ENCODE assay signal across 9 cellular contexts in genomic region chr14:59631237-59631636, GRCh38. TPM values are rescaled to one million over a fixed set of nuclear protein-coding genes. Genes with fewer than 3 reads are reported as not detected.
DNase-seq lines count a peak whose midpoint lies in the region; FAIRE-seq and TF ChIP-seq lines count a peak whose summit lies in the region.
"Had no signal": no experiment of that assay in that cellular context is flagged by ENCODE, and none has a peak within 500 bp of the region (broad histone marks: within the 10 kb centered on the region; RNA-seq: fewer than 3 reads in every experiment).

No MANE protein-coding gene starts in this region.

- no peak overlapping the region for H2BK5ac ChIP-seq in neuronal stem cell (ENCODE audit: low read length)

- no peaks in the 10 kb centered on the region for H3K79me1 ChIP-seq in neuronal stem cell (ENCODE audit: low read depth, low read length)

- no peaks in the 10 kb centered on the region for H3K9me3 ChIP-seq in neuronal stem cell (replicated peaks in 1 of 2; ENCODE audit: control insufficient read depth in 2 of 2, insufficient read depth in 1 of 2, low read depth in 1 of 2, low read length in 2 of 2)

- no peak overlapping the region for H3K9ac ChIP-seq in neuronal stem cell (ENCODE audit: low read depth, low read length, poor library complexity)

- no peak overlapping the region for H2AK5ac ChIP-seq in neuronal stem cell (ENCODE audit: low read depth, low read length)

- H3K9me3 Mint-ChIP-seq in activated CD4-positive, alpha-beta memory T cell treated with anti-CD3 and anti-CD28 coated beads for 36 hours = peaks cover 2% of the 10 kb centered on the region
- H3K9me3 Mint-ChIP-seq: activated B cell treated with CpG ODN at 0.5 μM for 24 hours had no signal

- no peaks in the 10 kb centered on the region for H3K36me3 Mint-ChIP-seq in activated CD4-positive, alpha-beta memory T cell treated with anti-CD3 and anti-CD28 coated beads for 36 hours

- no peak overlapping the region for H3K4me2 ChIP-seq in neuronal stem cell (ENCODE audit: insufficient read depth, low read length, poor library complexity, severe bottlenecking)

- H3K27me3 ChIP-seq in bronchial epithelial cell (ENCODE audit: control insufficient read depth, insufficient read depth, low read length) = no peaks in the 10 kb centered on the region
- peaks cover 0 to 39% (median 3%) of the 10 kb centered on the region in 3 experiments for H3K27me3 ChIP-seq in neuronal stem cell (ENCODE audit: control insufficient read depth in 3 of 3, insufficient read depth in 3 of 3, low read depth in 1 of 3, low read length in 3 of 3)

- H2BK15ac ChIP-seq in neuronal stem cell (ENCODE audit: low read length) = no peak overlapping the region

- H2AFZ ChIP-seq in neuronal stem cell (ENCODE audit: low read length) = no peak overlapping the region

- no peak overlapping the region for H3K27ac Mint-ChIP-seq in activated CD4-positive, alpha-beta memory T cell treated with anti-CD3 and anti-CD28 coated beads for 36 hours
- H3K27ac Mint-ChIP-seq: activated B cell treated with CpG ODN at 0.5 μM for 24 hours had no signal

- POLR2A ChIA-PET in activated CD4-positive, alpha-beta memory T cell treated with anti-CD3 and anti-CD28 coated beads for 36 hours (lab: Charles Lee) = no interaction called here

- no peaks in the 10 kb centered on the region for H3K36me3 ChIP-seq in bronchial epithelial cell (ENCODE audit: control insufficient read depth, insufficient read depth, low read length)
- H3K36me3 ChIP-seq in neuronal stem cell (replicated peaks in 1 of 2; ENCODE audit: control insufficient read depth in 2 of 2, insufficient read depth in 2 of 2, low read length in 2 of 2) = no peaks in the 10 kb centered on the region

- H3K23ac ChIP-seq in neuronal stem cell (ENCODE audit: low read depth, low read length, poor library complexity) = no peak overlapping the region

- H3K4me1 ChIP-seq in neuronal stem cell (ENCODE audit: control insufficient read depth in 2 of 2, insufficient read depth in 1 of 2, low read depth in 1 of 2, low read length in 2 of 2) = no peaks in the 10 kb centered on the region

- H3K14ac ChIP-seq in neuronal stem cell (ENCODE audit: low read length) = no peak overlapping the region

- peaks cover 3% of the 10 kb centered on the region for H3K4me1 Mint-ChIP-seq in activated CD4-positive, alpha-beta memory T cell treated with anti-CD3 and anti-CD28 coated beads for 36 hours (ENCODE audit: low read depth)

- H3K27ac ChIP-seq in neuronal stem cell (replicated peaks; ENCODE audit: low read length) = no peak overlapping the region

- no peak overlapping the region for H3K18ac ChIP-seq in neuronal stem cell (ENCODE audit: low read length)

- peak; percentile 19 for TF ChIP-seq CTCF in bronchial epithelial cell (IDR thresholded peaks at IDR 0.05; ENCODE audit: insufficient read depth, low read length, severe bottlenecking)

- no CpG with 5 or more reads among the region's 3 CpGs for WGBS in neuronal stem cell (ENCODE audit: extremely low coverage in 2 of 2, insufficient read length in 2 of 2, insufficient replicate concordance in 1 of 2), 2 donors

- no peak for FAIRE-seq in bronchial epithelial cell (lab: Jason Lieb, UNC)

- H3K4me3 Mint-ChIP-seq in activated CD4-positive, alpha-beta memory T cell treated with anti-CD3 and anti-CD28 coated beads for 36 hours = no peak overlapping the region
- H3K4me3 Mint-ChIP-seq: activated B cell treated with CpG ODN at 0.5 μM for 24 hours had no signal

- H2BK12ac ChIP-seq in neuronal stem cell (ENCODE audit: low read length) = no peak overlapping the region

- no peak overlapping the region for H3K4ac ChIP-seq in neuronal stem cell (ENCODE audit: low read length)

- peaks cover 51% of the 10 kb centered on the region for H3K27me3 Mint-ChIP-seq in activated CD4-positive, alpha-beta memory T cell treated with anti-CD3 and anti-CD28 coated beads for 36 hours

- intact Hi-C loops in activated CD4-positive, alpha-beta memory T cell treated with anti-CD3 and anti-CD28 coated beads for 36 hours (cut with micrococcal nuclease) = loop anchor here (2.0 kb wide), 1 partner anchor 554 kb away; no protein-coding TSS in a partner anchor

- no peak overlapping the region for H4K91ac ChIP-seq in neuronal stem cell (ENCODE audit: low read depth, low read length, poor library complexity)

- no peak overlapping the region for H2BK120ac ChIP-seq in neuronal stem cell (ENCODE audit: low read depth, low read length)

- DNase-seq in DMS53 (lab: John Stamatoyannopoulos, UW) (peak; percentile 49), DMS53 treated with DMSO at 0.1 percent for 48 hours (lab: John Stamatoyannopoulos, UW; ENCODE audit: unreplicated experiment) (no peak), NCI-H1105 (lab: John Stamatoyannopoulos, UW) (peak; percentile 31), bronchial epithelial cell (ENCODE audit: low read depth) (no peak), neuronal stem cell (ENCODE audit: low spot score) (peak; percentile 17), DMS79 (lab: John Stamatoyannopoulos, UW) (no peak)
- no peak for DNase-seq in activated CD4-positive, alpha-beta memory T cell treated with anti-CD3 and anti-CD28 coated beads for 36 hours
- DNase-seq in activated CD8-positive, alpha-beta memory T cell treated with anti-CD3 and anti-CD28 coated beads for 24 hours = no peak
- DNase-seq: activated B cell treated with CpG ODN at 0.5 μM for 24 hours had no signal

- H3K4me3 ChIP-seq in bronchial epithelial cell (ENCODE audit: low read depth, low read length) = no peak overlapping the region
- no peak overlapping the region for H3K4me3 ChIP-seq in neuronal stem cell (ENCODE audit: low read length in 2 of 2)

- CTCF ChIA-PET in activated CD4-positive, alpha-beta memory T cell treated with anti-CD3 and anti-CD28 coated beads for 36 hours (lab: Charles Lee) = no interaction called here

- H4K8ac ChIP-seq in neuronal stem cell (ENCODE audit: low read depth, low read length) = no peak overlapping the region

RNA-seq across cellular contexts. Expression of gene CCDC175, which starts 54.6 kb away (rescaled TPM):
- not detected in 2 replicates for total RNA-seq in bronchial epithelial cell
- 0.81 TPM for polyA plus RNA-seq in neuronal stem cell (2013, experiment 1 of 2)
- 0.43 TPM for polyA plus RNA-seq in neuronal stem cell (2013, experiment 2 of 2)
- total RNA-seq in activated CD4-positive, alpha-beta memory T cell treated with anti-CD3 and anti-CD28 coated beads for 36 hours = not detected
- total RNA-seq: activated B cell treated with CpG ODN at 0.5 μM for 24 hours had no signal

Comparison
In these comparisons a context has a peak if more than half of its experiments do, and no peak if none do; other contexts are left out.
1. DNase-seq: peak in DMS53 (single experiment), NCI-H1105 (single experiment) and neuronal stem cell (single experiment); none in DMS53 treated with DMSO at 0.1 percent for 48 hours (single experiment), bronchial epithelial cell (single experiment), DMS79 (single experiment), activated CD4-positive, alpha-beta memory T cell treated with anti-CD3 and anti-CD28 coated beads for 36 hours (single experiment) and activated CD8-positive, alpha-beta memory T cell treated with anti-CD3 and anti-CD28 coated beads for 24 hours (single experiment).